Comparison of ENCODE assay signal across 8 cellular contexts in genomic region chr2:39373403-39373802, GRCh38.
"Had no signal": no experiment of that assay in that cellular context is flagged by ENCODE, and none has a peak within 500 bp of the region (broad histone marks: within the 10 kb centered on the region; RNA-seq: fewer than 3 reads in every experiment).

No MANE protein-coding gene starts in this region.

- ATAC-seq: HepG2 had no signal

- FAIRE-seq: HepG2, HTR-8/SVneo had no signal

- H3K9ac ChIP-seq: KMS-11 had no signal

- DNase-seq: IMR-90, KBM-7, KG1 had no signal

- H3K27ac ChIP-seq: HL-60, KMS-11 had no signal

- H3K4me3 Mint-ChIP-seq: IgD-negative memory B cell had no signal

- H3K4me2 ChIP-seq: KMS-11 had no signal

- H3K27me3 Mint-ChIP-seq: IgD-negative memory B cell had no signal
